ENCODE assay signal across 1 cellular context in the genomic region with DNA sequence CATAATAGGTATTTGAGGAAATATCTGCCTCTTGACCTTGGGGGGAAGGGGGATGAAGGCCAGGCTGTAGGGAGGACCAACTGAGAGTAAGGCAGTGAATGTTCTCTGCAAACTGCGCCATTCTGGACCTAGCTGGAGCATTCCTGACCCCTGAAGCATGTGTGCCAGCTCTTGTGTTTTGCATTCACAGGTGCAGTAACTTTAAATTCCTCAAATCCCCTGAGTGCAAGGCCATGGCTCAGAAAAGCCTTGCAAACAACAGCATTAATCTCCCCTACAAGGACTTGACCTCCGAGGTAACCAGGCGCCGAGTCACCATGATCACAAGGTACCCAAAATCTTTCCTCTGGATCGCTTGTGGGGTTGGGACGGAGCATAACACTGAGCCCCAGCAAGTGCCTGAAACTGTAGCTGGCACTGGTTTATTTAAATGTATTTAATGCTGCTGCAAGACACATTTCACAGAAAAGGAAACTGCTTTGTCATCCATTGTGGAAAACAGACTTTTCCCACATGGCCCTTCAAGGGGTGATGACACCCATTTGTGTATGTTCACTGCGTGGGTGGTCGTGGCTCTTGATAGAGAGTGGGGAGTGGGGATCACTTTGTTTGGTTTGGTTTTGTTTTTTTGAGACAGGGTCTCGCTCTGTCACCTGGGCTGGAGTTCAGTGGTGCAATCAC.
TF ChIP-seq lines count a peak whose summit lies in the region.

No MANE protein-coding gene starts in this region.

TF ChIP-seq in H1, 55 proteins besides CTCF, POLR2A, EP300 and RAD21:
- no peak for TF ChIP-seq KDM1A (IDR thresholded peaks at IDR 0.05; ENCODE audit: borderline replicate concordance, low read length)
- no peak for TF ChIP-seq CHD2 (IDR thresholded peaks at IDR 0.05; ENCODE audit: low read length)
- TF ChIP-seq JUND (IDR thresholded peaks at IDR 0.05; ENCODE audit: low read length): no peak
- TF ChIP-seq CHD1 (IDR thresholded peaks at IDR 0.05; ENCODE audit: low read depth, low read length): no peak
- no peak for TF ChIP-seq TCF12 (IDR thresholded peaks at IDR 0.05; ENCODE audit: low read depth, low read length)
- TF ChIP-seq GABPA (IDR thresholded peaks at IDR 0.05; ENCODE audit: borderline replicate concordance, insufficient read depth, low read length): no peak
- no peak for TF ChIP-seq SP1 (IDR thresholded peaks at IDR 0.05; ENCODE audit: low read depth, low read length)
- TF ChIP-seq SP4 (IDR thresholded peaks at IDR 0.05; ENCODE audit: low read length): no peak
- TF ChIP-seq, protein P1, sequence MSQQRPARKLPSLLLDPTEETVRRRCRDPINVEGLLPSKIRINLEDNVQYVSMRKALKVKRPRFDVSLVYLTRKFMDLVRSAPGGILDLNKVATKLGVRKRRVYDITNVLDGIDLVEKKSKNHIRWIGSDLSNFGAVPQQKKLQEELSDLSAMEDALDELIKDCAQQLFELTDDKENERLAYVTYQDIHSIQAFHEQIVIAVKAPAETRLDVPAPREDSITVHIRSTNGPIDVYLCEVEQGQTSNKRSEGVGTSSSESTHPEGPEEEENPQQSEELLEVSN (IDR thresholded peaks at IDR 0.05): no peak
- TF ChIP-seq, protein P2, sequence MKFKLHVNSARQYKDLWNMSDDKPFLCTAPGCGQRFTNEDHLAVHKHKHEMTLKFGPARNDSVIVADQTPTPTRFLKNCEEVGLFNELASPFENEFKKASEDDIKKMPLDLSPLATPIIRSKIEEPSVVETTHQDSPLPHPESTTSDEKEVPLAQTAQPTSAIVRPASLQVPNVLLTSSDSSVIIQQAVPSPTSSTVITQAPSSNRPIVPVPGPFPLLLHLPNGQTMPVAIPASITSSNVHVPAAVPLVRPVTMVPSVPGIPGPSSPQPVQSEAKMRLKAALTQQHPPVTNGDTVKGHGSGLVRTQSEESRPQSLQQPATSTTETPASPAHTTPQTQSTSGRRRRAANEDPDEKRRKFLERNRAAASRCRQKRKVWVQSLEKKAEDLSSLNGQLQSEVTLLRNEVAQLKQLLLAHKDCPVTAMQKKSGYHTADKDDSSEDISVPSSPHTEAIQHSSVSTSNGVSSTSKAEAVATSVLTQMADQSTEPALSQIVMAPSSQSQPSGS (IDR thresholded peaks at IDR 0.05; ENCODE audit: low read length): no peak
- TF ChIP-seq, protein P3, sequence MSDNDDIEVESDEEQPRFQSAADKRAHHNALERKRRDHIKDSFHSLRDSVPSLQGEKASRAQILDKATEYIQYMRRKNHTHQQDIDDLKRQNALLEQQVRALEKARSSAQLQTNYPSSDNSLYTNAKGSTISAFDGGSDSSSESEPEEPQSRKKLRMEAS (IDR thresholded peaks at IDR 0.05): no peak
- TF ChIP-seq EZH2 (IDR thresholded peaks at IDR 0.05; ENCODE audit: low read depth, low read length, severe bottlenecking): no peak
- TF ChIP-seq ZNF274 (IDR thresholded peaks at IDR 0.05; ENCODE audit: borderline replicate concordance, extremely low read depth, low read length): no peak
- no peak for TF ChIP-seq FOSL1 (IDR thresholded peaks at IDR 0.05; ENCODE audit: insufficient read depth, low read depth, low read length)
- TF ChIP-seq SP2 (IDR thresholded peaks at IDR 0.05; ENCODE audit: low read length): no peak
- TF ChIP-seq SIN3A (conservative IDR thresholded peaks at IDR 0.05 in 1 of 2, IDR thresholded peaks at IDR 0.05 in 1 of 2; ENCODE audit: low read depth in 1 of 2, low read length in 2 of 2): no peak
- TF ChIP-seq HDAC2 (IDR thresholded peaks at IDR 0.05; ENCODE audit: borderline replicate concordance in 1 of 2, low read depth in 2 of 2, low read length in 2 of 2): no peak
